1 cellular context compared by ENCODE assay signal in genomic region chr9:132498811-132499210, GRCh38.
TF ChIP-seq lines count a peak whose summit lies in the region.

No MANE protein-coding gene starts in this region.

TF ChIP-seq in HepG2, 621 proteins besides CTCF, POLR2A, EP300 and RAD21 (continued from another document):
- no peak for TF ChIP-seq ZNF142 (CRISPR knock-in tag; IDR thresholded peaks at IDR 0.05)
- TF ChIP-seq NCOA1 (CRISPR knock-in tag; IDR thresholded peaks at IDR 0.05) = no peak
- no peak for TF ChIP-seq HNF4G (IDR thresholded peaks at IDR 0.05; ENCODE audit: borderline replicate concordance, low read depth, low read length)
- TF ChIP-seq HNF4G (CRISPR knock-in tag; IDR thresholded peaks at IDR 0.05; ENCODE audit: borderline replicate concordance, low read depth) = no peak
TF ChIP-seq in HepG2: peak in this region for 0.
